ENCODE assay signal across 26 cellular contexts in the genomic region with DNA sequence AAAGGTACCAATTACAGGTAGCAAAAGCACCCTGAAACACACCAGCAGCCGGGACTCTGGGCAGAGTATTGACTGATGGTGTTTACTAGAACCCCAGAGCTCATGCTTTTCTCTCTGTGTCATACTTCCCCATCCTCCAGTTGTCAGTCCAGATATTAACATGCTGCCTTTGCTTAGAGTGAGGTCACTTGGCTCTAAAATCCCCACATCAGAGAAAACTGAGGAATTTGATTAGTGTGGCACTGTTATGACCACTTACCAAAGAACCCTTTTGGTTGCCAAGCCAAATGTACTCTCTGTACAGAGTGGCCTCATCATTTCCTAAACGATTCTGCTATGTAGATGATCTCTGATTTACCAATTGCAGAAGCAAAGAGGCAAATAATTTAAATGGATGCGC.
DNase-seq lines count a peak whose midpoint lies in the region; ATAC-seq and TF ChIP-seq lines count a peak whose summit lies in the region.
"Had no signal": no experiment of that assay in that cellular context is flagged by ENCODE, and none has a peak within 500 bp of the region (broad histone marks: within the 10 kb centered on the region; RNA-seq: fewer than 3 reads in every experiment).

No MANE protein-coding gene starts in this region.

- H3K9me3 ChIP-seq in SK-N-SH (no peaks in the 10 kb centered on the region), fibroblast of lung (ENCODE audit: control insufficient read depth, insufficient read depth, low read depth, low read length) (no peaks in the 10 kb centered on the region)
- H3K9me3 ChIP-seq: BLaER1, body of pancreas, psoas muscle, transverse colon had no signal

- H3K4me2 ChIP-seq in SK-N-SH (peak overlapping the region; percentile 21), fibroblast of lung (ENCODE audit: extremely low read depth, insufficient read depth, low read length) (no peak overlapping the region)
- H3K4me2 ChIP-seq: BLaER1 had no signal

- 48% methylated on average over 3 of the region's 3 CpGs for WGBS in SK-N-SH (ENCODE audit: low lambda C conversion rate)

- intact Hi-C loops in Right ventricle myocardium superior (cut with DNase I), result no loop called here

- H3K9me2 ChIP-seq in SK-N-SH, result no peaks in the 10 kb centered on the region

- no peak for TF ChIP-seq RAD21 in SK-N-SH (IDR thresholded peaks at IDR 0.05; ENCODE audit: low read length)

- DNase-seq in GM03348 (ENCODE audit: low spot score), result peak; percentile 19
- DNase-seq in SK-N-SH, result no peak
- peak; percentile 64 to 82 for DNase-seq in fibroblast of lung (ENCODE audit: low read depth in 2 of 2)
- DNase-seq in stromal cell of bone marrow (ENCODE audit: low read depth), result peak; percentile 86
- DNase-seq in Right ventricle myocardium superior, result no peak
- DNase-seq in chondrocyte (ENCODE audit: low spot score), result no peak
- DNase-seq: activated B cell treated with CpG ODN at 0.5 μM for 24 hours; activated CD4-positive, alpha-beta memory T cell treated with anti-CD3 and anti-CD28 coated beads, Interleukin-2, amount 10 ng/mL, durations not matched to agents 7 days and 5 days; activated naive CD4-positive, alpha-beta T cell treated with anti-CD3 and anti-CD28 coated beads, Interleukin-2, amount 50 U/mL, for 16 hours; activated T-cell treated with anti-CD3 and anti-CD28 coated beads, Interleukin-2, amount 50 U/mL, for 24 hours; body of pancreas; foreskin keratinocyte; hippocampal formation; islet precursor cell; NCI-H187; NCI-H226; psoas muscle; stimulated activated CD4-positive, alpha-beta T cell treated with anti-CD3 and anti-CD28 coated beads, Interleukin-4, amount 100 ng/mL, for 1 hour; stimulated activated naive CD8-positive, alpha-beta T cell treated with anti-CD3 and anti-CD28 coated beads, Interleukin-15, Interleukin-2, amounts not matched to agents 100 U/mL and 50 U/mL, for 24 hours; transverse colon had no signal

- H3K27ac Mint-ChIP-seq in chondrocyte (ENCODE audit: unreplicated experiment), result no peak overlapping the region
- H3K27ac Mint-ChIP-seq: activated B cell treated with CpG ODN at 0.5 μM for 24 hours; activated CD4-positive, alpha-beta memory T cell treated with anti-CD3 and anti-CD28 coated beads, Interleukin-2, amount 10 ng/mL, durations not matched to agents 7 days and 5 days; activated T-cell treated with anti-CD3 and anti-CD28 coated beads, Interleukin-2, amount 50 U/mL, for 24 hours; T-helper 2 cell treated with Interferon-gamma antibody and Interleukin-4, amounts not matched to agents 5 μg/mL and 100 μg/mL, for 36 hours had no signal

- peaks cover 0 to 18% of the 10 kb centered on the region in 2 experiments; a peak in 2 of 4 replicates for H3K4me1 ChIP-seq in SK-N-SH (ENCODE audit: control insufficient read depth in 1 of 2, insufficient read depth in 2 of 2, low read depth in 1 of 2, low read length in 1 of 2)
- no peaks in the 10 kb centered on the region for H3K4me1 ChIP-seq in fibroblast of lung (ENCODE audit: control insufficient read depth, extremely low read depth, insufficient read depth, low read length)
- H3K4me1 ChIP-seq: BLaER1, foreskin keratinocyte, psoas muscle, transverse colon had no signal

- H3K27me3 ChIP-seq in SK-N-SH (ENCODE audit: insufficient read depth) (no peaks in the 10 kb centered on the region), fibroblast of lung (ENCODE audit: control insufficient read depth, insufficient read depth, low read length) (no peaks in the 10 kb centered on the region)
- H3K27me3 ChIP-seq: BLaER1, body of pancreas, transverse colon had no signal

- no peak overlapping the region for H3K4me3 Mint-ChIP-seq in chondrocyte (ENCODE audit: unreplicated experiment)
- H3K4me3 Mint-ChIP-seq: activated B cell treated with CpG ODN at 0.5 μM for 24 hours; activated CD4-positive, alpha-beta memory T cell treated with anti-CD3 and anti-CD28 coated beads, Interleukin-2, amount 10 ng/mL, durations not matched to agents 7 days and 5 days; activated T-cell treated with anti-CD3 and anti-CD28 coated beads, Interleukin-2, amount 50 U/mL, for 24 hours; T-helper 2 cell treated with Interferon-gamma antibody and Interleukin-4, amounts not matched to agents 5 μg/mL and 100 μg/mL, for 36 hours had no signal

- H3K36me3 ChIP-seq in SK-N-SH (replicated peaks in 1 of 2; ENCODE audit: control insufficient read depth in 1 of 2, insufficient read depth in 2 of 2, low read length in 1 of 2) (no peaks in the 10 kb centered on the region), fibroblast of lung (ENCODE audit: control insufficient read depth, insufficient read depth, low read length) (no peaks in the 10 kb centered on the region)
- H3K36me3 ChIP-seq: BLaER1, transverse colon had no signal

- TF ChIP-seq CTCF in SK-N-SH (IDR thresholded peaks at IDR 0.05) (no peak), fibroblast of lung (conservative IDR thresholded peaks at IDR 0.05 in 1 of 2, IDR thresholded peaks at IDR 0.05 in 1 of 2; ENCODE audit: low read depth in 1 of 2, low read length in 2 of 2) (no peak), chondrocyte (IDR thresholded peaks at IDR 0.05) (no peak)

- H3K27ac ChIP-seq in SK-N-SH (ENCODE audit: low read depth in 2 of 2, low read length in 1 of 2) (peak overlapping the region in 1 of 2 experiments; percentile 63; a peak in 1 of 4 replicates), fibroblast of lung (ENCODE audit: insufficient read depth, low read length) (no peak overlapping the region)
- H3K27ac ChIP-seq: BLaER1, coronary artery, foreskin keratinocyte, psoas muscle, transverse colon had no signal

- H2AFZ ChIP-seq in SK-N-SH (ENCODE audit: low read depth), result no peak overlapping the region
- no peak overlapping the region for H2AFZ ChIP-seq in fibroblast of lung (ENCODE audit: low read length)

- H3K9ac ChIP-seq in SK-N-SH, result no peak overlapping the region
- H3K9ac ChIP-seq in fibroblast of lung (ENCODE audit: insufficient read depth, low read length), result no peak overlapping the region
- H3K9ac ChIP-seq: BLaER1 had no signal

- peaks cover 2% of the 10 kb centered on the region for H3K27me3 Mint-ChIP-seq in chondrocyte (ENCODE audit: low read depth)

- H4K20me1 ChIP-seq in SK-N-SH (ENCODE audit: insufficient read depth) (no peaks in the 10 kb centered on the region), fibroblast of lung (ENCODE audit: control insufficient read depth, extremely low read depth, insufficient read depth, low read length) (no peaks in the 10 kb centered on the region)
- H4K20me1 ChIP-seq: BLaER1 had no signal

- H3K4me3 ChIP-seq in SK-N-SH (ENCODE audit: low read depth in 2 of 2, low read length in 1 of 2) (no peak overlapping the region), fibroblast of lung (replicated peaks in 1 of 4; ENCODE audit: control extremely low read depth in 1 of 4, insufficient read depth in 1 of 4, low read depth in 3 of 4, low read length in 4 of 4) (no peak overlapping the region)
- H3K4me3 ChIP-seq: BLaER1, body of pancreas, coronary artery, K562, lung, psoas muscle, transverse colon had no signal

- H3K9me3 Mint-ChIP-seq in chondrocyte (ENCODE audit: low read depth), result no peaks in the 10 kb centered on the region
- H3K9me3 Mint-ChIP-seq: activated B cell treated with CpG ODN at 0.5 μM for 24 hours; activated CD4-positive, alpha-beta memory T cell treated with anti-CD3 and anti-CD28 coated beads, Interleukin-2, amount 10 ng/mL, durations not matched to agents 7 days and 5 days; activated T-cell treated with anti-CD3 and anti-CD28 coated beads, Interleukin-2, amount 50 U/mL, for 24 hours; T-helper 2 cell treated with Interferon-gamma antibody and Interleukin-4, amounts not matched to agents 5 μg/mL and 100 μg/mL, for 36 hours had no signal

- H3K36me3 Mint-ChIP-seq in chondrocyte (ENCODE audit: low read depth), result no peaks in the 10 kb centered on the region

- POLR2A ChIA-PET in SK-N-SH (lab: Yijun Ruan, JAX), result no interaction called here

- no peak for TF ChIP-seq EP300 in SK-N-SH (IDR thresholded peaks at IDR 0.05; ENCODE audit: borderline replicate concordance in 1 of 2, low read depth in 1 of 2, low read length in 1 of 2)

- peaks cover 19% of the 10 kb centered on the region for H3K4me1 Mint-ChIP-seq in chondrocyte (ENCODE audit: low read depth)
- H3K4me1 Mint-ChIP-seq: activated B cell treated with CpG ODN at 0.5 μM for 24 hours; activated CD4-positive, alpha-beta memory T cell treated with anti-CD3 and anti-CD28 coated beads, Interleukin-2, amount 10 ng/mL, durations not matched to agents 7 days and 5 days had no signal

- no peak for ATAC-seq in HG02588 (IDR thresholded peaks at IDR 0.05; ENCODE audit: unreplicated experiment)
- no peak for ATAC-seq in Right ventricle myocardium superior (ENCODE audit: poor library complexity)
- ATAC-seq: body of pancreas, foreskin keratinocyte, K562, psoas muscle had no signal

- CTCF ChIA-PET in SK-N-SH (lab: Yijun Ruan, JAX), result interaction anchor here (1.8 kb wide), 1 partner anchor 933 kb away, joined by 4 read pairs; no protein-coding TSS in a partner anchor

- H3K79me2 ChIP-seq in SK-N-SH (ENCODE audit: insufficient read depth) (no peaks in the 10 kb centered on the region), fibroblast of lung (ENCODE audit: control insufficient read depth, insufficient read depth, low read length) (no peaks in the 10 kb centered on the region)

- no peaks in the 10 kb centered on the region for H3F3A ChIP-seq in SK-N-SH (replicated peaks; ENCODE audit: insufficient read depth)

TF ChIP-seq in SK-N-SH, 30 proteins besides CTCF, POLR2A, EP300 and RAD21:
- no peak for TF ChIP-seq RXRA (IDR thresholded peaks at IDR 0.05; ENCODE audit: borderline replicate concordance, low read depth)
- no peak for TF ChIP-seq TAF1 (IDR thresholded peaks at IDR 0.05; ENCODE audit: borderline replicate concordance, low read depth, low read length)
- TF ChIP-seq RCOR1 (IDR thresholded peaks at IDR 0.05; ENCODE audit: low read length), result no peak
- TF ChIP-seq NRF1 (IDR thresholded peaks at IDR 0.05; ENCODE audit: low read depth, low read length), result no peak

Comparison
In these comparisons a context has a peak if more than half of its experiments do, and no peak if none do; other contexts are left out.
1. DNase-seq: peak in GM03348 (single experiment), fibroblast of lung (2 of 2) and stromal cell of bone marrow (single experiment); none in SK-N-SH (single experiment), Right ventricle myocardium superior (single experiment) and chondrocyte (single experiment).